23 cellular contexts compared by ENCODE assay signal in genomic region chr2:235149240-235149641, GRCh38.
DNase-seq lines count a peak whose midpoint lies in the region; ATAC-seq, FAIRE-seq and TF ChIP-seq lines count a peak whose summit lies in the region.
"Had no signal": no experiment of that assay in that cellular context is flagged by ENCODE, and none has a peak within 500 bp of the region (broad histone marks: within the 10 kb centered on the region; RNA-seq: fewer than 3 reads in every experiment).

No MANE protein-coding gene starts in this region.

- FAIRE-seq in endothelial cell of umbilical vein (lab: Jason Lieb, UNC) = no peak
- FAIRE-seq: H1 had no signal

- H3K36me3 ChIP-seq in SJSA1 (no peaks in the 10 kb centered on the region), endothelial cell of umbilical vein (ENCODE audit: control insufficient read depth in 2 of 2, extremely low read depth in 1 of 2, insufficient read depth in 2 of 2, low read length in 2 of 2) (no peaks in the 10 kb centered on the region), tibial nerve (no peaks in the 10 kb centered on the region), HAP-1 (replicated peaks) (no peaks in the 10 kb centered on the region)
- H3K36me3 ChIP-seq: sigmoid colon, uterus had no signal

- peak; percentile 38 to 80 for TF ChIP-seq EP300 in tibial nerve (IDR thresholded peaks at IDR 0.05)

- TF ChIP-seq CTCF in endothelial cell of umbilical vein (IDR thresholded peaks at IDR 0.05; ENCODE audit: extremely low read depth in 1 of 2, insufficient read depth in 1 of 2, low read depth in 1 of 2, low read length in 2 of 2) (no peak), tibial nerve (IDR thresholded peaks at IDR 0.05) (no peak)

- 35 to 40% methylated on average over 3 of the region's 3 CpGs for WGBS in tibial nerve, 2 donors

- dilution Hi-C loops in endothelial cell of umbilical vein (cut with MboI; ENCODE audit: extremely low pct_ligation_motif_present, low sequenced_read_pairs) = no loop called here

- H3K27ac ChIP-seq in SJSA1 (peak overlapping the region; percentile 32; the same call in 1 of the 2 replicates), endothelial cell of umbilical vein (ENCODE audit: insufficient read depth, low read depth, low read length) (no peak overlapping the region), tibial nerve (peak overlapping the region in 2 of 4 donors; percentile 30 to 60)
- H3K27ac ChIP-seq: hepatocyte, sigmoid colon, uterus had no signal

- H2AFZ ChIP-seq in endothelial cell of umbilical vein (ENCODE audit: low read depth, low read length) = no peak overlapping the region
- H2AFZ ChIP-seq: hepatocyte had no signal

- no peak for ATAC-seq in HG03520 (IDR thresholded peaks at IDR 0.05; ENCODE audit: unreplicated experiment)
- ATAC-seq: activated naive CD8-positive, alpha-beta T cell treated with anti-CD3 and anti-CD28 coated beads, Interleukin-2, amount 50 U/mL, for 24 hours; activated T-helper 17 cell treated with anti-CD3 and anti-CD28 coated beads, Interleukin-2, amount 50 U/mL, for 72 hours; effector memory CD8-positive, alpha-beta T cell; WTC11 had no signal

- H3K9me3 ChIP-seq in SJSA1 (replicated peaks) (no peaks in the 10 kb centered on the region), endothelial cell of umbilical vein (replicated peaks; ENCODE audit: control insufficient read depth, insufficient read depth, low read length) (no peaks in the 10 kb centered on the region), tibial nerve (no peaks in the 10 kb centered on the region), HAP-1 (no peaks in the 10 kb centered on the region)
- H3K9me3 ChIP-seq: sigmoid colon, uterus had no signal

- H3K4me3 ChIP-seq in SJSA1 (no peak overlapping the region), endothelial cell of umbilical vein (replicated peaks in 1 of 3; ENCODE audit: insufficient read depth in 1 of 3, low read depth in 1 of 3, low read length in 3 of 3) (no peak overlapping the region), tibial nerve (no peak overlapping the region), HAP-1 (no peak overlapping the region)
- H3K4me3 ChIP-seq: hepatocyte, sigmoid colon, uterus had no signal

- H3K27me3 ChIP-seq in SJSA1 (replicated peaks) (no peaks in the 10 kb centered on the region), endothelial cell of umbilical vein (ENCODE audit: control insufficient read depth in 2 of 2, insufficient read depth in 2 of 2, low read length in 2 of 2) (no peaks in the 10 kb centered on the region), tibial nerve (no peaks in the 10 kb centered on the region), HAP-1 (ENCODE audit: low read depth) (peaks cover 6% of the 10 kb centered on the region; the same call in 1 of the 2 replicates)
- H3K27me3 ChIP-seq: sigmoid colon, uterus had no signal

- BruUV-seq in endothelial cell of umbilical vein (replicated peaks; lab: Mats Ljungman, UMichigan) = no TSS peak

- intact Hi-C loops in endothelial cell of umbilical vein (cut with micrococcal nuclease) = no loop called here

- TF ChIP-seq POLR2A in endothelial cell of umbilical vein (IDR thresholded peaks at IDR 0.05; ENCODE audit: low read depth, low read length) = no peak
- no peak for TF ChIP-seq POLR2A in tibial nerve (IDR thresholded peaks at IDR 0.05)

- no peaks in the 10 kb centered on the region for H3K9me1 ChIP-seq in endothelial cell of umbilical vein (replicated peaks; ENCODE audit: control insufficient read depth, extremely low read depth, insufficient read depth, low read length)

- no peaks in the 10 kb centered on the region for H3K79me2 ChIP-seq in endothelial cell of umbilical vein (ENCODE audit: control insufficient read depth, insufficient read depth, low read length)
- H3K79me2 ChIP-seq: hepatocyte had no signal

- POLR2A ChIA-PET in endothelial cell of umbilical vein (lab: Charles Lee) = no interaction called here

- DNase-seq in SJSA1 (ENCODE audit: low read depth in 1 of 2, low spot score in 2 of 2) (peak; percentile 67 to 88), endothelial cell of umbilical vein (ENCODE audit: low read depth, low spot score) (no peak), myocyte (ENCODE audit: low read depth) (peak; percentile 16), tibial nerve (ENCODE audit: low spot score in 2 of 2) (no peak), HAP-1 (ENCODE audit: low spot score in 2 of 2) (no peak), OCI-M1 (lab: John Stamatoyannopoulos, UW) (no peak)
- DNase-seq: activated naive CD8-positive, alpha-beta T cell treated with anti-CD3 and anti-CD28 coated beads, Interleukin-2, amount 50 U/mL, for 24 hours; AML-193; central memory CD4-positive, alpha-beta T cell; effector memory CD8-positive, alpha-beta T cell; EL; MV-4-11; NCI-H1930; NCI-H524; SHP77 treated with DMSO at 0.1 percent for 48 hours; stimulated activated naive CD4-positive, alpha-beta T cell treated with Interleukin-2 at 50 U/mL for 16 hours; uterus had no signal

- CTCF ChIA-PET in endothelial cell of umbilical vein (lab: Charles Lee) = interaction anchor here (1.6 kb wide), 1 partner anchor 32 kb away, joined by 3 read pairs; no protein-coding TSS in a partner anchor

- in situ Hi-C loops in HAP-1 (cut with MboI; ENCODE audit: low sequenced_read_pairs) = loop anchor here (10.0 kb wide), 1 partner anchor 436 kb away; no protein-coding TSS in a partner anchor

- H3K9ac ChIP-seq in endothelial cell of umbilical vein (replicated peaks; ENCODE audit: extremely low read depth, insufficient read depth, low read length) = no peak overlapping the region

- no peaks in the 10 kb centered on the region for H4K20me1 ChIP-seq in endothelial cell of umbilical vein (replicated peaks; ENCODE audit: control insufficient read depth, extremely low read depth, insufficient read depth, low read length)

- H3K4me2 ChIP-seq in endothelial cell of umbilical vein (ENCODE audit: insufficient read depth, low read length) = no peak overlapping the region
- H3K4me2 ChIP-seq: hepatocyte had no signal

- peaks cover 31% of the 10 kb centered on the region for H3K4me1 ChIP-seq in SJSA1 (replicated peaks)
- no peaks in the 10 kb centered on the region for H3K4me1 ChIP-seq in endothelial cell of umbilical vein (ENCODE audit: control insufficient read depth, extremely low read depth, insufficient read depth, low read length)
- peaks cover 0 to 28% (median 4%) of the 10 kb centered on the region in 4 donors for H3K4me1 ChIP-seq in tibial nerve
- no peaks in the 10 kb centered on the region for H3K4me1 ChIP-seq in HAP-1
- H3K4me1 ChIP-seq: sigmoid colon, uterus had no signal

TF ChIP-seq in endothelial cell of umbilical vein, 7 proteins besides CTCF, POLR2A, EP300 and RAD21:
- TF ChIP-seq FOS (IDR thresholded peaks at IDR 0.05; ENCODE audit: borderline replicate concordance, insufficient read depth, low read length) (no peak), JUN (IDR thresholded peaks at IDR 0.05; ENCODE audit: borderline replicate concordance, insufficient read depth, insufficient read length, low read depth) (peak; percentile 12)

Comparison
In these comparisons a context has a peak if more than half of its experiments do, and no peak if none do; other contexts are left out.
1. DNase-seq: peak in SJSA1 (2 of 2) and myocyte (single experiment); none in endothelial cell of umbilical vein (single experiment), tibial nerve (0 of 2), HAP-1 (0 of 2) and OCI-M1 (single experiment).